3 cellular contexts compared by ENCODE assay signal in the genomic region with DNA sequence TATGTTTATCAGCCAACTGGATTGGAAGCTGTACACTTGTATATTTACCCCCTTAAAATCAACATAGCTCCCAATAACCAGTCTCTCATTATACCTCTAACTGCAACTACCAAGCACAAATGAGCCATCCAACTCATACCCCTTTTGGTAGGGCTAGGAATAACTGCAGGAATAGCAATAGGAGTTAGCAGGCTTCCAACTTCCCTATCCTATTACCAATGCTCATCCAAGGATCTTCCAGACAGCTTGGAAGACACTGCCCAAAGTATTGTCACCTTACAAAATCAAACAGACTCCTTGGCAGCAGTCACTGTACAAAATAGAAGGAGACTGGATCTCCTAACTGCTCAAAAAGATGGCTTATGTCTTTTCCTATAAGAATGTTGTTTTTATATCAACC.
"Had no signal": no experiment of that assay in that cellular context is flagged by ENCODE, and none has a peak within 500 bp of the region (broad histone marks: within the 10 kb centered on the region; RNA-seq: fewer than 3 reads in every experiment).

No MANE protein-coding gene starts in this region.

- ATAC-seq: GM12878 had no signal

- H3K4me3 ChIP-seq: GM12878 had no signal

- DNase-seq: GDM1, GF-D8 had no signal
